8 cellular contexts compared by ENCODE assay signal in genomic region chrX:150569155-150569477, GRCh38. TPM values are rescaled to one million over a fixed set of nuclear protein-coding genes. Genes with fewer than 3 reads are reported as not detected.
DNase-seq lines count a peak whose midpoint lies in the region; ATAC-seq and TF ChIP-seq lines count a peak whose summit lies in the region.

No MANE protein-coding gene starts in this region.

- peak overlapping the region; percentile 80 to 98 (median 94) for H3K27ac ChIP-seq in spleen

- DNase-seq in NCI-H2171 treated with DMSO at 0.1 percent for 48 hours (lab: John Stamatoyannopoulos, UW), result peak; percentile 7
- no peak for DNase-seq in NCI-H2171 (lab: John Stamatoyannopoulos, UW)
- no peak for DNase-seq in NT2/D1 (ENCODE audit: low read depth, low spot score)
- no peak for DNase-seq in adipocyte (ENCODE audit: low read depth)
- no peak for DNase-seq in spleen
- DNase-seq in NCI-H1048 (lab: John Stamatoyannopoulos, UW), result no peak

- no peak for TF ChIP-seq CTCF in spleen (IDR thresholded peaks at IDR 0.05 in 8 of 11, conservative IDR thresholded peaks at IDR 0.05 in 3 of 11)

- intact Hi-C loops in spleen (cut with DNase I; ENCODE audit: low total_unique reads), result no loop called here

- WGBS in spleen, 5 donors, result 0 to 60% (median 2%) methylated on average over 13 to 17 of the region's 17 CpGs

- peak overlapping the region; percentile 57 for H3K4me3 ChIP-seq in NT2/D1 (ENCODE audit: insufficient read length, low read depth)
- peak overlapping the region; percentile 85 for H3K4me3 ChIP-seq in adipocyte (ENCODE audit: low read length)
- H3K4me3 ChIP-seq in iPS-15b (ENCODE audit: low read depth, low read length), result peak overlapping the region; percentile 69
- H3K4me3 ChIP-seq in spleen, result peak overlapping the region; percentile 54 to 89 (median 67)

- H3K36me3 ChIP-seq in NT2/D1 (ENCODE audit: insufficient read depth, insufficient read length, low read length) (no peaks in the 10 kb centered on the region), adipocyte (ENCODE audit: control insufficient read depth, insufficient read depth, low read length, severe bottlenecking) (no peaks in the 10 kb centered on the region), iPS-15b (ENCODE audit: control insufficient read depth, insufficient read depth, low read length) (no peaks in the 10 kb centered on the region), spleen (no peaks in the 10 kb centered on the region)

- H3K9me3 ChIP-seq in NT2/D1 (ENCODE audit: insufficient read depth, low read length) (no peaks in the 10 kb centered on the region), adipocyte (ENCODE audit: control insufficient read depth, low read length) (no peaks in the 10 kb centered on the region), iPS-15b (ENCODE audit: control insufficient read depth, insufficient read depth, low read length) (no peaks in the 10 kb centered on the region), spleen (no peaks in the 10 kb centered on the region)

- peak in 1 of 3 donors; percentile 34 for TF ChIP-seq POLR2A in spleen (IDR thresholded peaks at IDR 0.05)

- H3K9ac ChIP-seq in NT2/D1 (ENCODE audit: insufficient read length, low read depth) (peak overlapping the region; percentile 76), adipocyte (ENCODE audit: low read length) (peak overlapping the region; percentile 87), iPS-15b (ENCODE audit: low read depth, low read length) (peak overlapping the region; percentile 47)

- peak; percentile 7 for ATAC-seq in HG02763 (IDR thresholded peaks at IDR 0.05; ENCODE audit: unreplicated experiment)

- H3K27me3 ChIP-seq in NT2/D1 (ENCODE audit: insufficient read depth, insufficient read length) (no peaks in the 10 kb centered on the region), adipocyte (replicated peaks; ENCODE audit: control insufficient read depth, insufficient read depth, low read length) (no peaks in the 10 kb centered on the region), iPS-15b (ENCODE audit: control insufficient read depth, insufficient read depth, low read length) (peaks cover 11% of the 10 kb centered on the region), spleen (replicated peaks in 1 of 7) (no peaks in the 10 kb centered on the region)

- H3K4me1 ChIP-seq in NT2/D1 (ENCODE audit: insufficient read depth, insufficient read length) (no peaks in the 10 kb centered on the region), adipocyte (ENCODE audit: control insufficient read depth, insufficient read depth, low read length) (peaks cover 6% of the 10 kb centered on the region), iPS-15b (ENCODE audit: control insufficient read depth, insufficient read depth, low read length) (peaks cover 9% of the 10 kb centered on the region), spleen (peaks cover 11 to 53% (median 47%) of the 10 kb centered on the region in 6 donors)

RNA-seq across cellular contexts. Expression of gene MTM1, which starts 0.7 kb away (rescaled TPM):
- total RNA-seq in spleen, result 10 to 100 TPM; 24.9 to 39.5 (median 27.1) TPM
- 1 to 10 TPM; 6.3 to 9.8 (median 7.0) TPM for polyA plus RNA-seq in spleen
